ENCODE assay signal across 1 cellular context in the genomic region with DNA sequence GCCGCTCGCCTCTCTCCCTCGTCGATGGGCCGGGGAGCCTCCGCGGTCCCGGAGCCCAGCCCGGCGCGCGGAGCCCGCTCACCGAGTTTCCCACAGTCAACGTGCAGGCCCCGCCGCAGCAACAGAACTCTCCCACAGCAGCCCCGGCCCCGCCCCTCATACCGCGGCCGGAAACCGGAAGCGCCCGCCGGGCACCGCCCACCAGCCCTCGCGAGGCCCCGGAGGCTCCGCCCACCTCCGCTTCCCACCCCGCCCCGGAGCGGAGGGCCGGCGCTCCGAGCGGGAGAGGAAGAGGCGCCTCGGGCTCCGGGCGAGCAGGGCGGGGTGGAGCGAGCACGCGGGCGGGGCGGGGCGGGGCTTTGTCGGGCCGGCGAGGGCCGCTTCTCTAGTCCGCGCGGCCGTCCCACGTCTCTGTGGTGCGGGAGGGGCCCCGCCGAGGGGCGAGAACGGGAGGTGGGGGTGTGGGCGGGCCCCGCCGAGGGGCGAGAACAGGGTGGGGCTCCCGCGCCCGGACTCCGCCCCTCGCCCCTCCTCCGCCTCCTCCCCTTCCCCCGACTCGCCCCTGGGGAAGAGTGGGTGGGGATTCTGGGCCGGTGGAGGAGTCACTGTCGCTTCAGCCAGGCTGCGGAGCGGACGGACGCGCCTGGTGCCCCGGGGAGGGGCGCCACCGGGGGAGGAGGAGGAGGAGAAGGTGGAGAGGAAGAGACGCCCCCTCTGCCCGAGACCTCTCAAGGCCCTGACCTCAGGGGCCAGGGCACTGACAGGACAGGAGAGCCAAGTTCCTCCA.
TF ChIP-seq lines count a peak whose summit lies in the region.

A gene (plus strand): TSS at position 605 of the 787 bp plus-strand sequence. CDS start 411 bp downstream, outside the sequence.
A gene (minus strand): TSS at position 136 of the 787 bp plus-strand sequence. CDS start 1,143 bp downstream, outside the sequence.

TF ChIP-seq in K562, 482 proteins besides CTCF, POLR2A, EP300 and RAD21 (continued from another document and continues in another):
- TF ChIP-seq, protein P1, sequence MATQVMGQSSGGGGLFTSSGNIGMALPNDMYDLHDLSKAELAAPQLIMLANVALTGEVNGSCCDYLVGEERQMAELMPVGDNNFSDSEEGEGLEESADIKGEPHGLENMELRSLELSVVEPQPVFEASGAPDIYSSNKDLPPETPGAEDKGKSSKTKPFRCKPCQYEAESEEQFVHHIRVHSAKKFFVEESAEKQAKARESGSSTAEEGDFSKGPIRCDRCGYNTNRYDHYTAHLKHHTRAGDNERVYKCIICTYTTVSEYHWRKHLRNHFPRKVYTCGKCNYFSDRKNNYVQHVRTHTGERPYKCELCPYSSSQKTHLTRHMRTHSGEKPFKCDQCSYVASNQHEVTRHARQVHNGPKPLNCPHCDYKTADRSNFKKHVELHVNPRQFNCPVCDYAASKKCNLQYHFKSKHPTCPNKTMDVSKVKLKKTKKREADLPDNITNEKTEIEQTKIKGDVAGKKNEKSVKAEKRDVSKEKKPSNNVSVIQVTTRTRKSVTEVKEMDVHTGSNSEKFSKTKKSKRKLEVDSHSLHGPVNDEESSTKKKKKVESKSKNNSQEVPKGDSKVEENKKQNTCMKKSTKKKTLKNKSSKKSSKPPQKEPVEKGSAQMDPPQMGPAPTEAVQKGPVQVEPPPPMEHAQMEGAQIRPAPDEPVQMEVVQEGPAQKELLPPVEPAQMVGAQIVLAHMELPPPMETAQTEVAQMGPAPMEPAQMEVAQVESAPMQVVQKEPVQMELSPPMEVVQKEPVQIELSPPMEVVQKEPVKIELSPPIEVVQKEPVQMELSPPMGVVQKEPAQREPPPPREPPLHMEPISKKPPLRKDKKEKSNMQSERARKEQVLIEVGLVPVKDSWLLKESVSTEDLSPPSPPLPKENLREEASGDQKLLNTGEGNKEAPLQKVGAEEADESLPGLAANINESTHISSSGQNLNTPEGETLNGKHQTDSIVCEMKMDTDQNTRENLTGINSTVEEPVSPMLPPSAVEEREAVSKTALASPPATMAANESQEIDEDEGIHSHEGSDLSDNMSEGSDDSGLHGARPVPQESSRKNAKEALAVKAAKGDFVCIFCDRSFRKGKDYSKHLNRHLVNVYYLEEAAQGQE (CRISPR knock-in tag; IDR thresholded peaks at IDR 0.05; ENCODE audit: low read depth), result no peak
- no peak for TF ChIP-seq MIER1 (IDR thresholded peaks at IDR 0.05; ENCODE audit: low read depth)
- no peak for TF ChIP-seq DPF2 (IDR thresholded peaks at IDR 0.05)
- no peak for TF ChIP-seq ZZZ3 (IDR thresholded peaks at IDR 0.05)
- no peak for TF ChIP-seq TCF3 (CRISPR knock-in tag; IDR thresholded peaks at IDR 0.05)
- TF ChIP-seq ZKSCAN8 (CRISPR knock-in tag; IDR thresholded peaks at IDR 0.05), result no peak
- TF ChIP-seq, protein P2, sequence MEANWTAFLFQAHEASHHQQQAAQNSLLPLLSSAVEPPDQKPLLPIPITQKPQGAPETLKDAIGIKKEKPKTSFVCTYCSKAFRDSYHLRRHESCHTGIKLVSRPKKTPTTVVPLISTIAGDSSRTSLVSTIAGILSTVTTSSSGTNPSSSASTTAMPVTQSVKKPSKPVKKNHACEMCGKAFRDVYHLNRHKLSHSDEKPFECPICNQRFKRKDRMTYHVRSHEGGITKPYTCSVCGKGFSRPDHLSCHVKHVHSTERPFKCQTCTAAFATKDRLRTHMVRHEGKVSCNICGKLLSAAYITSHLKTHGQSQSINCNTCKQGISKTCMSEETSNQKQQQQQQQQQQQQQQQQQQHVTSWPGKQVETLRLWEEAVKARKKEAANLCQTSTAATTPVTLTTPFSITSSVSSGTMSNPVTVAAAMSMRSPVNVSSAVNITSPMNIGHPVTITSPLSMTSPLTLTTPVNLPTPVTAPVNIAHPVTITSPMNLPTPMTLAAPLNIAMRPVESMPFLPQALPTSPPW (CRISPR knock-in tag; IDR thresholded peaks at IDR 0.05), result peak; percentile 94
- TF ChIP-seq ZNF184 (CRISPR knock-in tag; IDR thresholded peaks at IDR 0.05), result no peak
- TF ChIP-seq PHB2 (IDR thresholded peaks at IDR 0.05; ENCODE audit: low read depth), result no peak
- 0 out of 4 replicates have a peak, but pooled peaks of 1 of the 2 experiments have one; percentile 7 for TF ChIP-seq NRF1 (conservative IDR thresholded peaks at IDR 0.05 in 1 of 2, IDR thresholded peaks at IDR 0.05 in 1 of 2)
- no peak for TF ChIP-seq SIN3B (IDR thresholded peaks at IDR 0.05; ENCODE audit: low read depth)
- TF ChIP-seq, protein P3, sequence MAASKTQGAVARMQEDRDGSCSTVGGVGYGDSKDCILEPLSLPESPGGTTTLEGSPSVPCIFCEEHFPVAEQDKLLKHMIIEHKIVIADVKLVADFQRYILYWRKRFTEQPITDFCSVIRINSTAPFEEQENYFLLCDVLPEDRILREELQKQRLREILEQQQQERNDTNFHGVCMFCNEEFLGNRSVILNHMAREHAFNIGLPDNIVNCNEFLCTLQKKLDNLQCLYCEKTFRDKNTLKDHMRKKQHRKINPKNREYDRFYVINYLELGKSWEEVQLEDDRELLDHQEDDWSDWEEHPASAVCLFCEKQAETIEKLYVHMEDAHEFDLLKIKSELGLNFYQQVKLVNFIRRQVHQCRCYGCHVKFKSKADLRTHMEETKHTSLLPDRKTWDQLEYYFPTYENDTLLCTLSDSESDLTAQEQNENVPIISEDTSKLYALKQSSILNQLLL (CRISPR knock-in tag; IDR thresholded peaks at IDR 0.05; ENCODE audit: borderline replicate concordance), result no peak
- TF ChIP-seq ZNF41 (CRISPR knock-in tag; conservative IDR thresholded peaks at IDR 0.05), result no peak
- TF ChIP-seq NR4A1 (CRISPR knock-in tag; IDR thresholded peaks at IDR 0.05), result no peak
- TF ChIP-seq NR4A1 (tag; IDR thresholded peaks at IDR 0.05), result no peak
- TF ChIP-seq, protein P4, sequence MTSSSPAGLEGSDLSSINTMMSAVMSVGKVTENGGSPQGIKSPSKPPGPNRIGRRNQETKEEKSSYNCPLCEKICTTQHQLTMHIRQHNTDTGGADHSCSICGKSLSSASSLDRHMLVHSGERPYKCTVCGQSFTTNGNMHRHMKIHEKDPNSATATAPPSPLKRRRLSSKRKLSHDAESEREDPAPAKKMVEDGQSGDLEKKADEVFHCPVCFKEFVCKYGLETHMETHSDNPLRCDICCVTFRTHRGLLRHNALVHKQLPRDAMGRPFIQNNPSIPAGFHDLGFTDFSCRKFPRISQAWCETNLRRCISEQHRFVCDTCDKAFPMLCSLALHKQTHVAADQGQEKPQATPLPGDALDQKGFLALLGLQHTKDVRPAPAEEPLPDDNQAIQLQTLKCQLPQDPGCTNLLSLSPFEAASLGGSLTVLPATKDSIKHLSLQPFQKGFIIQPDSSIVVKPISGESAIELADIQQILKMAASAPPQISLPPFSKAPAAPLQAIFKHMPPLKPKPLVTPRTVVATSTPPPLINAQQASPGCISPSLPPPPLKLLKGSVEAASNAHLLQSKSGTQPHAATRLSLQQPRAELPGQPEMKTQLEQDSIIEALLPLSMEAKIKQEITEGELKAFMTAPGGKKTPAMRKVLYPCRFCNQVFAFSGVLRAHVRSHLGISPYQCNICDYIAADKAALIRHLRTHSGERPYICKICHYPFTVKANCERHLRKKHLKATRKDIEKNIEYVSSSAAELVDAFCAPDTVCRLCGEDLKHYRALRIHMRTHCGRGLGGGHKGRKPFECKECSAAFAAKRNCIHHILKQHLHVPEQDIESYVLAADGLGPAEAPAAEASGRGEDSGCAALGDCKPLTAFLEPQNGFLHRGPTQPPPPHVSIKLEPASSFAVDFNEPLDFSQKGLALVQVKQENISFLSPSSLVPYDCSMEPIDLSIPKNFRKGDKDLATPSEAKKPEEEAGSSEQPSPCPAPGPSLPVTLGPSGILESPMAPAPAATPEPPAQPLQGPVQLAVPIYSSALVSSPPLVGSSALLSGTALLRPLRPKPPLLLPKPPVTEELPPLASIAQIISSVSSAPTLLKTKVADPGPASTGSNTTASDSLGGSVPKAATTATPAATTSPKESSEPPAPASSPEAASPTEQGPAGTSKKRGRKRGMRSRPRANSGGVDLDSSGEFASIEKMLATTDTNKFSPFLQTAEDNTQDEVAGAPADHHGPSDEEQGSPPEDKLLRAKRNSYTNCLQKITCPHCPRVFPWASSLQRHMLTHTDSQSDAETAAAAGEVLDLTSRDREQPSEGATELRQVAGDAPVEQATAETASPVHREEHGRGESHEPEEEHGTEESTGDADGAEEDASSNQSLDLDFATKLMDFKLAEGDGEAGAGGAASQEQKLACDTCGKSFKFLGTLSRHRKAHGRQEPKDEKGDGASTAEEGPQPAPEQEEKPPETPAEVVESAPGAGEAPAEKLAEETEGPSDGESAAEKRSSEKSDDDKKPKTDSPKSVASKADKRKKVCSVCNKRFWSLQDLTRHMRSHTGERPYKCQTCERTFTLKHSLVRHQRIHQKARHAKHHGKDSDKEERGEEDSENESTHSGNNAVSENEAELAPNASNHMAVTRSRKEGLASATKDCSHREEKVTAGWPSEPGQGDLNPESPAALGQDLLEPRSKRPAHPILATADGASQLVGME (CRISPR knock-in tag; IDR thresholded peaks at IDR 0.05), result no peak
- TF ChIP-seq SP2 (IDR thresholded peaks at IDR 0.05; ENCODE audit: extremely low read depth, low read depth, low read length, poor library complexity, severe bottlenecking), result no peak
- TF ChIP-seq MEF2A (IDR thresholded peaks at IDR 0.05; ENCODE audit: control insufficient read depth, low read depth, low read length), result no peak
- TF ChIP-seq HIVEP1 (CRISPR knock-in tag; IDR thresholded peaks at IDR 0.05), result no peak
- TF ChIP-seq ELF1 (tag; IDR thresholded peaks at IDR 0.05), result peak; percentile 84
- TF ChIP-seq RBFOX2 (IDR thresholded peaks at IDR 0.05; ENCODE audit: low read depth, low read length), result peak; percentile 89
- no peak for TF ChIP-seq NFYB (IDR thresholded peaks at IDR 0.05; ENCODE audit: extremely low read depth, insufficient read length)
- no peak for TF ChIP-seq ZEB2 (IDR thresholded peaks at IDR 0.05)
- no peak for TF ChIP-seq SRSF9 (IDR thresholded peaks at IDR 0.05; ENCODE audit: borderline replicate concordance, low read depth, low read length)
- TF ChIP-seq NEUROD1 (IDR thresholded peaks at IDR 0.05; ENCODE audit: borderline replicate concordance, low read depth, low read length, partially characterized antibody), result peak; percentile 10
- no peak for TF ChIP-seq SMAD1 (IDR thresholded peaks at IDR 0.05; ENCODE audit: low read depth, low read length, partially characterized antibody)
- peak in 1 of 2 experiments; percentile 81; a peak in 1 of 4 replicates for TF ChIP-seq SIN3A (IDR thresholded peaks at IDR 0.05; ENCODE audit: borderline replicate concordance in 2 of 2, control insufficient read depth in 1 of 2, low read depth in 2 of 2, low read length in 2 of 2)
- no peak for TF ChIP-seq ZNF445 (CRISPR knock-in tag; IDR thresholded peaks at IDR 0.05; ENCODE audit: low read depth)
- TF ChIP-seq, protein P5, sequence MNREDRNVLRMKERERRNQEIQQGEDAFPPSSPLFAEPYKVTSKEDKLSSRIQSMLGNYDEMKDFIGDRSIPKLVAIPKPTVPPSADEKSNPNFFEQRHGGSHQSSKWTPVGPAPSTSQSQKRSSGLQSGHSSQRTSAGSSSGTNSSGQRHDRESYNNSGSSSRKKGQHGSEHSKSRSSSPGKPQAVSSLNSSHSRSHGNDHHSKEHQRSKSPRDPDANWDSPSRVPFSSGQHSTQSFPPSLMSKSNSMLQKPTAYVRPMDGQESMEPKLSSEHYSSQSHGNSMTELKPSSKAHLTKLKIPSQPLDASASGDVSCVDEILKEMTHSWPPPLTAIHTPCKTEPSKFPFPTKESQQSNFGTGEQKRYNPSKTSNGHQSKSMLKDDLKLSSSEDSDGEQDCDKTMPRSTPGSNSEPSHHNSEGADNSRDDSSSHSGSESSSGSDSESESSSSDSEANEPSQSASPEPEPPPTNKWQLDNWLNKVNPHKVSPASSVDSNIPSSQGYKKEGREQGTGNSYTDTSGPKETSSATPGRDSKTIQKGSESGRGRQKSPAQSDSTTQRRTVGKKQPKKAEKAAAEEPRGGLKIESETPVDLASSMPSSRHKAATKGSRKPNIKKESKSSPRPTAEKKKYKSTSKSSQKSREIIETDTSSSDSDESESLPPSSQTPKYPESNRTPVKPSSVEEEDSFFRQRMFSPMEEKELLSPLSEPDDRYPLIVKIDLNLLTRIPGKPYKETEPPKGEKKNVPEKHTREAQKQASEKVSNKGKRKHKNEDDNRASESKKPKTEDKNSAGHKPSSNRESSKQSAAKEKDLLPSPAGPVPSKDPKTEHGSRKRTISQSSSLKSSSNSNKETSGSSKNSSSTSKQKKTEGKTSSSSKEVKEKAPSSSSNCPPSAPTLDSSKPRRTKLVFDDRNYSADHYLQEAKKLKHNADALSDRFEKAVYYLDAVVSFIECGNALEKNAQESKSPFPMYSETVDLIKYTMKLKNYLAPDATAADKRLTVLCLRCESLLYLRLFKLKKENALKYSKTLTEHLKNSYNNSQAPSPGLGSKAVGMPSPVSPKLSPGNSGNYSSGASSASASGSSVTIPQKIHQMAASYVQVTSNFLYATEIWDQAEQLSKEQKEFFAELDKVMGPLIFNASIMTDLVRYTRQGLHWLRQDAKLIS (CRISPR knock-in tag; IDR thresholded peaks at IDR 0.05), result peak; percentile 47; the same call in 1 of the 2 replicates
- TF ChIP-seq TEAD4 (IDR thresholded peaks at IDR 0.05; ENCODE audit: low read length), result no peak
- no peak for TF ChIP-seq TEAD4 (CRISPR knock-in tag; IDR thresholded peaks at IDR 0.05; ENCODE audit: borderline replicate concordance)
- no peak for TF ChIP-seq NFXL1 (CRISPR knock-in tag; IDR thresholded peaks at IDR 0.05)
- TF ChIP-seq POLR2G (IDR thresholded peaks at IDR 0.05; ENCODE audit: low read depth, low read length), result peak; percentile 93
- TF ChIP-seq RBM22 (IDR thresholded peaks at IDR 0.05; ENCODE audit: low read depth, low read length, poor library complexity, severe bottlenecking), result no peak
- no peak for TF ChIP-seq CHD1 (IDR thresholded peaks at IDR 0.05; ENCODE audit: low read length)
- no peak for TF ChIP-seq FOXK2 (conservative IDR thresholded peaks at IDR 0.05 in 1 of 2, IDR thresholded peaks at IDR 0.05 in 1 of 2; ENCODE audit: low read depth in 2 of 2)
- TF ChIP-seq MAZ (CRISPR knock-in tag; conservative IDR thresholded peaks at IDR 0.05 in 1 of 2, IDR thresholded peaks at IDR 0.05 in 1 of 2), result peak in 1 of 2 experiments; percentile 74; a peak in 3 of 4 replicates
- TF ChIP-seq PRPF4 (IDR thresholded peaks at IDR 0.05; ENCODE audit: insufficient read depth, low read depth, low read length, poor library complexity, severe bottlenecking), result no peak
- peak; percentile 75; the same call in 1 of the 2 replicates for TF ChIP-seq ZBTB7A (IDR thresholded peaks at IDR 0.05; ENCODE audit: borderline replicate concordance, control insufficient read depth, low read depth, low read length)
- no peak for TF ChIP-seq TOE1 (IDR thresholded peaks at IDR 0.05; ENCODE audit: borderline replicate concordance)
- TF ChIP-seq TOE1 (CRISPR knock-in tag; IDR thresholded peaks at IDR 0.05; ENCODE audit: borderline replicate concordance, low read depth), result no peak
- TF ChIP-seq MYNN (IDR thresholded peaks at IDR 0.05), result no peak
- TF ChIP-seq MYNN (CRISPR knock-in tag; IDR thresholded peaks at IDR 0.05), result no peak
- no peak for TF ChIP-seq ZNF134 (CRISPR knock-in tag; conservative IDR thresholded peaks at IDR 0.05)
- TF ChIP-seq SMARCA4 (IDR thresholded peaks at IDR 0.05), result no peak
- TF ChIP-seq TAF1 (IDR thresholded peaks at IDR 0.05; ENCODE audit: control insufficient read depth, extremely low read depth, insufficient read depth, low read length, severe bottlenecking), result peak; percentile 86
- TF ChIP-seq ZC3H4 (CRISPR knock-in tag; IDR thresholded peaks at IDR 0.05; ENCODE audit: borderline replicate concordance), result no peak
- no peak for TF ChIP-seq MAFK (IDR thresholded peaks at IDR 0.05; ENCODE audit: low read length)
- TF ChIP-seq ZFP36 (IDR thresholded peaks at IDR 0.05; ENCODE audit: low read depth, low read length, partially characterized antibody), result no peak
- no peak for TF ChIP-seq PCBP2 (IDR thresholded peaks at IDR 0.05; ENCODE audit: low read depth, low read length, poor library complexity, severe bottlenecking)
